In the genomic region with DNA sequence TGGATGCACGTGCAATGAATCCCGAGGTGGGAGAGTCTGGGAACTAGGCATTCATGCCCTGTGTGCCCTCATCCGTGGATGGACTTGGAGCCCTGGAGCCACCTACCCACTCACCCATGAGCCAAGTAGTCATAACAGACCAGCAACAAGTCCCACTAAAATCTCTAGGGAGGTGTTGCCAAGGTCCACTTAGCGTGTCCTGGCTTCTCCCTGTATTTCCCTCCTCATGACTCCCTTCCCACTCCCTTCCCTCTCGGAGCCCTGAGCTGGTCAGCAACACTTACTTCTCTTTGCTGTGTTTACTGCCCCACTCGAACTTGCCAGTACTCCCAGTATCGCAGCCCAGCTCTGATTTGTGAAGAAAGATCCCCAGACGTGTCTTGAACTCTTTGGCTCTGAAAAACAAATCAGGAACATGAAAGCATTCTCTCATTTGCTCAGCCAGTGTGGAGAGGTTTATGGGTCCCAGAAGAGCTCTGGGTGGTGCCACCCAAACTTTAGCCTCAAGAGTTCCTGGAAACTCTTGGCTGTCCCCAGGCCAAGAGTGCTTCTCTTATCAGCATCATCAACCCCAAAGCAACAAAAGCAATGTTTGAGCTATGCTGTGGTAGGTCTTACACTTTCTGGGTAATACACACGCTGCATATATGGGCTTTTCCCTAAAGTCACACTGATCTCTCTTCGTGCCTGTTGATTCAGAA, we compare ENCODE assay signal across 8 cellular contexts. TPM values are rescaled to one million over a fixed set of nuclear protein-coding genes. Genes with fewer than 3 reads are reported as not detected.
DNase-seq lines count a peak whose midpoint lies in the region; ATAC-seq and TF ChIP-seq lines count a peak whose summit lies in the region.

No MANE protein-coding gene starts in this region.

- TF ChIP-seq RAD21 in HCT116 (IDR thresholded peaks at IDR 0.05; ENCODE audit: low read depth): no peak

- peaks cover 59% of the 10 kb centered on the region for H3K36me3 ChIP-seq in BE2C
- peaks cover 12 to 17% of the 10 kb centered on the region in 2 experiments; a peak in 3 of 4 replicates for H3K36me3 ChIP-seq in HCT116 (ENCODE audit: control insufficient read depth in 1 of 2, insufficient read depth in 2 of 2, low read length in 2 of 2)
- H3K36me3 ChIP-seq in mesodermal cell (ENCODE audit: control insufficient read depth, insufficient read depth, low read length): peaks cover 3% of the 10 kb centered on the region

- no peak overlapping the region for H3K27ac Mint-ChIP-seq in activated naive CD4-positive, alpha-beta T cell treated with anti-CD3 and anti-CD28 coated beads, Interleukin-2, amount 50 U/mL, for 72 hours

- H3K9me3 Mint-ChIP-seq in activated naive CD4-positive, alpha-beta T cell treated with anti-CD3 and anti-CD28 coated beads, Interleukin-2, amount 50 U/mL, for 72 hours: no peaks in the 10 kb centered on the region

- peak overlapping the region; percentile 99 for H3K4me2 ChIP-seq in HCT116 (ENCODE audit: low read length)

- no peaks in the 10 kb centered on the region for H4K20me1 ChIP-seq in HCT116 (ENCODE audit: insufficient read depth)

- DNase-seq in BE2C (no peak), HCT116 (ENCODE audit: low read depth, low spot score) (no peak), T-helper 9 cell (no peak), iPS-NIHi11 (ENCODE audit: low spot score) (no peak), SIG-M5 treated with dmso at 0.1 percent for 504 hours (lab: John Stamatoyannopoulos, UW; ENCODE audit: unreplicated experiment) (no peak)
- no peak for DNase-seq in activated naive CD4-positive, alpha-beta T cell treated with anti-CD3 and anti-CD28 coated beads, Interleukin-2, amount 50 U/mL, for 72 hours (ENCODE audit: low spot score in 2 of 2)

- intact Hi-C loops in HCT116 (cut with micrococcal nuclease): no loop called here

- peak overlapping the region; percentile 71 for H3K9ac ChIP-seq in HCT116 (ENCODE audit: low read length)

- RAD21 ChIA-PET in HCT116 (lab: Charles Lee; ENCODE audit: low non-redundant PET in 1 of 2, low total read pairs in 2 of 2, uncharacterized antibody in 2 of 2, unreplicated experiment in 2 of 2): interaction anchor here (1.1 to 1.9 kb wide), 2 partner anchors 179 to 182 kb away, joined by 3 to 5 read pairs; no protein-coding TSS in a partner anchor

- H3K9me2 ChIP-seq in HCT116 (ENCODE audit: insufficient read depth): no peaks in the 10 kb centered on the region

- H3K9me3 ChIP-seq in BE2C (no peaks in the 10 kb centered on the region), HCT116 (ENCODE audit: control insufficient read depth in 1 of 2, insufficient read depth in 1 of 2, low read depth in 1 of 2, low read length in 2 of 2) (no peaks in the 10 kb centered on the region), mesodermal cell (ENCODE audit: control insufficient read depth, low read length) (no peaks in the 10 kb centered on the region)

- H2AFZ ChIP-seq in HCT116 (ENCODE audit: low read depth, low read length, poor library complexity, severe bottlenecking): no peak overlapping the region

- ATAC-seq in HCT116 (no peak), GM18498 (IDR thresholded peaks at IDR 0.05; ENCODE audit: unreplicated experiment) (no peak)
- ATAC-seq in activated naive CD4-positive, alpha-beta T cell treated with anti-CD3 and anti-CD28 coated beads, Interleukin-2, amount 50 U/mL, for 72 hours: peak; percentile 11 to 69

- H3K27me3 ChIP-seq in BE2C (no peaks in the 10 kb centered on the region), HCT116 (ENCODE audit: insufficient read depth, low read length) (no peaks in the 10 kb centered on the region)

- POLR2A ChIA-PET in HCT116 (lab: Charles Lee): interaction anchor here (1.0 to 2.6 kb wide), 8 partner anchors 8 to 184 kb away, joined by 4 to 18 read pairs (median 6); partner anchors contain the start of gene RNASEL

- H3K4me1 ChIP-seq in BE2C (peaks cover 27% of the 10 kb centered on the region), HCT116 (ENCODE audit: control insufficient read depth in 1 of 2, insufficient read depth in 2 of 2, low read length in 2 of 2) (peaks cover 0 to 21% of the 10 kb centered on the region in 2 experiments; a peak in 3 of 4 replicates), mesodermal cell (ENCODE audit: control insufficient read depth, insufficient read depth, low read length, poor library complexity, severe bottlenecking) (no peaks in the 10 kb centered on the region)

- CTCF ChIA-PET in HCT116 (lab: Charles Lee): interaction anchor here (1.1 to 17.3 kb wide), 3 partner anchors 8 to 182 kb away, joined by 3 to 412 read pairs (median 11); partner anchors contain the start of gene NPL

- BruUV-seq in HCT116 (replicated peaks; lab: Mats Ljungman, UMichigan): no TSS peak

- 85 to 88% methylated on average over 8 to 9 of the region's 10 CpGs for WGBS in mesodermal cell (ENCODE audit: insufficient coverage in 2 of 2), 2 experiments

- TF ChIP-seq POLR2A in HCT116 (IDR thresholded peaks at IDR 0.05; ENCODE audit: borderline replicate concordance, extremely low read depth, insufficient read depth, insufficient read length): no peak

- no peak for TF ChIP-seq CTCF in BE2C (IDR thresholded peaks at IDR 0.05; ENCODE audit: low read depth, low read length)
- TF ChIP-seq CTCF in HCT116 (IDR thresholded peaks at IDR 0.05 in 2 of 3, conservative IDR thresholded peaks at IDR 0.05 in 1 of 3; ENCODE audit: borderline replicate concordance in 1 of 3, insufficient read depth in 1 of 3, low read depth in 2 of 3, low read length in 2 of 3): no peak

- no peak overlapping the region for H3K27ac ChIP-seq in HCT116 (ENCODE audit: low read depth, low read length)
- no peak overlapping the region for H3K27ac ChIP-seq in mesodermal cell (ENCODE audit: low read depth, low read length, severe bottlenecking)

- H3K4me3 ChIP-seq in BE2C (ENCODE audit: low read depth, low read length) (peak overlapping the region; percentile 82), HCT116 (replicated peaks in 1 of 2; ENCODE audit: low read depth in 1 of 2, low read length in 2 of 2) (peak overlapping the region; percentile 82 to 83), mesodermal cell (ENCODE audit: extremely low read depth, insufficient read depth, low read length, poor library complexity, severe bottlenecking) (peak overlapping the region; percentile 27)

- peaks cover 10 to 11% of the 10 kb centered on the region in 2 donors for H3K36me3 Mint-ChIP-seq in activated naive CD4-positive, alpha-beta T cell treated with anti-CD3 and anti-CD28 coated beads, Interleukin-2, amount 50 U/mL, for 72 hours

- H3K79me2 ChIP-seq in HCT116 (ENCODE audit: insufficient read depth, low read length): no peaks in the 10 kb centered on the region

TF ChIP-seq in HCT116, 20 proteins besides CTCF, POLR2A, EP300 and RAD21 (continues in another document):
- no peak for TF ChIP-seq ZBTB33 (IDR thresholded peaks at IDR 0.05; ENCODE audit: extremely low read depth, insufficient replicate concordance, low read length)
- TF ChIP-seq ELF1 (IDR thresholded peaks at IDR 0.05; ENCODE audit: borderline replicate concordance, low read depth): no peak
- no peak for TF ChIP-seq EGR1 (IDR thresholded peaks at IDR 0.05; ENCODE audit: low read depth)
- TF ChIP-seq ZNF274 (IDR thresholded peaks at IDR 0.05; ENCODE audit: low read depth, low read length): no peak

RNA-seq across cellular contexts. Expression of gene RGS16, which starts 1.1 kb away (rescaled TPM):
- polyA plus RNA-seq in BE2C (2012; ENCODE audit: insufficient read depth, insufficient read length, low read depth): 279 TPM
- total RNA-seq in HCT116 (2021; ENCODE audit: unreplicated experiment): 6.5 TPM
- polyA plus RNA-seq in HCT116 (2012): 7.0 and 7.9 TPM in 2 replicates
- 10 to 100 TPM; 36.0 to 64.5 TPM for total RNA-seq in activated naive CD4-positive, alpha-beta T cell treated with anti-CD3 and anti-CD28 coated beads, Interleukin-2, amount 50 U/mL, for 72 hours
- 7.3 TPM for polyA plus RNA-seq in mesodermal cell (2013, experiment 1 of 2)
- 6.6 TPM for polyA plus RNA-seq in mesodermal cell (2013, experiment 2 of 2)

RNA-seq across cellular contexts. Expression of gene RNASEL, which starts 14.0 kb away (rescaled TPM):
- polyA plus RNA-seq in BE2C (2012; ENCODE audit: insufficient read depth, insufficient read length, low read depth): 1.3 TPM
- 2.9 TPM for total RNA-seq in HCT116 (2021; ENCODE audit: unreplicated experiment)
- polyA plus RNA-seq in HCT116 (2012): 1.6 and 2.0 TPM in 2 replicates
- 1 to 10 TPM; 3.6 to 5.2 TPM for total RNA-seq in activated naive CD4-positive, alpha-beta T cell treated with anti-CD3 and anti-CD28 coated beads, Interleukin-2, amount 50 U/mL, for 72 hours
- polyA plus RNA-seq in mesodermal cell (2013, experiment 1 of 2): 2.1 TPM
- 2.5 TPM for polyA plus RNA-seq in mesodermal cell (2013, experiment 2 of 2)

Comparison
In these comparisons a context has a peak if more than half of its experiments do, and no peak if none do; other contexts are left out.
1. H3K4me3 ChIP-seq: peak in every context shown above with its lines; median percentile 82 in HCT116; 82 in BE2C; 27 in mesodermal cell.
2. ATAC-seq: peak in activated naive CD4-positive, alpha-beta T cell treated with anti-CD3 and anti-CD28 coated beads, Interleukin-2, amount 50 U/mL, for 72 hours (2 of 2); none in HCT116 (single experiment) and GM18498 (single experiment).